Comparison of ENCODE assay signal across 8 cellular contexts in the genomic region with DNA sequence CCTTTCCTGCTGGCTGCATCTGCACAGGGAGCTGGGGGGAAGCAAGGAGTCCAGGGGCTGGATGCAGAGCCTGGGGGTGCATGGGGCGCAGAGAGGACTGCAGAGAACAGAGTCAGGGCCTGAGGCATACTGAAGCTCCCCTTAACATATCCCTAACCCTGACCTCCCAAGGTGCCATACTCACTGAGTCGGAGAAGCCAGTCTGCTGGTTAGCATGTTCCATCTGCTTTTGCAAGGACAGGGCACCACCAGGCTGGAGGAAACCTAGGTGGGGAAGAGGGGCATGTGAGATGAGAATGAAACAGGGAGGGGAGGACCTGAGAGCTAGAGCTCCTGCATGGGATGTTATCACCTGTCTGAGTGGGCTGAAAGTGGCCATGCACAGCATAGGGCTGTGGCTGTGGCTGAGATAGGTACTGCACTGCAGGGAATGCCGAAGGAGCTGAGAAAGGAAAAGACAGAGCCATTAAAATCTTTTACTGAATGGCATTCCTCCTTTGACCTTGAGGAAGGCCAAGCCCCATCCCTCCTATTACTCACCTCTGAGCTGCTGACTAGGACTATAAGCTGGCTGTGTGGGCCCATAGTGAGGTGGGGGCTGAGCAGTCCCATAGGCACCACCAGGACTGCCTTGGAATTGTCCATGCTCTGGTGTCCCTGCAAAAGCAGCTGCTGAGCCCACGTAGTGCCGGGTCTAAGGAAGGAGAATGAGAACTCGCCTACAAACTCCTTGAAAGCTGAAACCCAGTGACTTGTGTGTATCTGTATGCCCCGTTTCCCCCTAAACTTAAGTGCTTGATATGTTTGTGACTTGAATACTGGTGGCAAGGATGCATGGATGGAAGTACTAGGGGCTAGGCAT.
DNase-seq lines count a peak whose midpoint lies in the region; ATAC-seq and TF ChIP-seq lines count a peak whose summit lies in the region.

No MANE protein-coding gene starts in this region.

- peak; percentile 41 for TF ChIP-seq CTCF in epithelial cell of esophagus (IDR thresholded peaks at IDR 0.05; ENCODE audit: insufficient read depth, low read depth, low read length, missing control alignments)

- DNase-seq in activated CD8-positive, alpha-beta memory T cell treated with anti-CD3 and anti-CD28 coated beads for 24 hours, result peak; percentile 79
- no peak for DNase-seq in activated CD8-positive, alpha-beta memory T cell treated with anti-CD3 and anti-CD28 coated beads, Interleukin-2, amount 50 U/mL, for 4 hours
- DNase-seq in epithelial cell of esophagus (ENCODE audit: low read depth) (peak; percentile 36), NOMO-1 (lab: John Stamatoyannopoulos, UW; ENCODE audit: unreplicated experiment in 2 of 2) (no peak), foreskin melanocyte (no peak)
- no peak for DNase-seq in stimulated activated naive CD8-positive, alpha-beta T cell treated with anti-CD3 and anti-CD28 coated beads, Interleukin-15, Interleukin-2, amounts not matched to agents 100 U/mL and 50 U/mL, for 24 hours

- peak; percentile 10 for ATAC-seq in stimulated activated naive CD8-positive, alpha-beta T cell treated with anti-CD3 and anti-CD28 coated beads, Interleukin-15, Interleukin-2, amounts not matched to agents 100 U/mL and 50 U/mL, for 24 hours
- ATAC-seq in GM21381 (IDR thresholded peaks at IDR 0.05; ENCODE audit: unreplicated experiment), result no peak

- 0 out of 2 replicates have a peak, but pooled peaks have one; percentile 13 for TF ChIP-seq POLR2A in Raji (IDR thresholded peaks at IDR 0.05; ENCODE audit: insufficient read depth, low read depth, low read length)

- H3K4me3 ChIP-seq in epithelial cell of esophagus (ENCODE audit: low read length), result no peak overlapping the region

Comparison
In these comparisons a context has a peak if more than half of its experiments do, and no peak if none do; other contexts are left out.
1. DNase-seq: peak in activated CD8-positive, alpha-beta memory T cell treated with anti-CD3 and anti-CD28 coated beads for 24 hours (single experiment) and epithelial cell of esophagus (single experiment); none in activated CD8-positive, alpha-beta memory T cell treated with anti-CD3 and anti-CD28 coated beads, Interleukin-2, amount 50 U/mL, for 4 hours (single experiment), stimulated activated naive CD8-positive, alpha-beta T cell treated with anti-CD3 and anti-CD28 coated beads, Interleukin-15, Interleukin-2, amounts not matched to agents 100 U/mL and 50 U/mL, for 24 hours (single experiment), NOMO-1 (0 of 2) and foreskin melanocyte (single experiment).